8 cellular contexts compared by ENCODE assay signal in the genomic region with DNA sequence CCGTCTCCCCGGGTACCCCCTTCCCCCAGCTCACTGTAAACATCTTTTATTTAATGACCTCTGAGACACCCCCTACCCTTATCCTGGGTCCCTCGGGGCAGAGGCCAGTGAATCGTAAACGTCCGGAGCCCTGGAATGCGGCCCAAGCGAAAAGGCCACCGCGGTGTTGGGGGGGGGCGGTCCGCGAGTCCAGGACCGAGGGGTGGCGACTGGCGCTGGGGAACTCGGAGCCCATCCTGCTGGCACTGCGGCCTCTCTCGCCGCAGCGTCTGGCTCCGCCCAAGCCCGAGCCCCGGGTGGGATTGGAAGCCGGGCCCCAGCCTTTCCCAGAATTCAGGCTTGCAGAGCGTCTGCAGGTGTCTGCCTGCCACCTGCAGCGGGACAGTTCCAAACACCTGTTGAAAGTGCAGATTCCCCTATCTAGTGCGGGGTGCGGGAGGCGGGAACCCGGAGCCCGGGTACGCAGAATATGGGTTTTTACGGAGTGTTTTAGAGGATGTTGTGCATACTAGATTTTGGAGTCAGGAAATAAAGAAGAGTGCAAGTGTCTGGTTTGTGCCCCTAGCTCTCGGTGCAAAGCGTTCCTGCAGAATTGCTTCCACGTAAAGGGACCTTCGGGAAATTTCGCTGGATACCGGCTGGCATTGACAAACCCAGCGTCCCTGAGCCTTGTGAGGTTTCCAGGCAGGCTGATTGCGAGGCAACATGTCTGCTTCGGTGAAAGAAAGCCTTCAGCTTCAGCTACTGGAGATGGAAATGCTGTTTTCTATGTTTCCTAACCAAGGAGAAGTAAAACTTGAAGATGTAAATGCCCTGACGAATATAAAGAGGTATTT. TPM values are rescaled to one million over a fixed set of nuclear protein-coding genes. Genes with fewer than 3 reads are reported as not detected.
DNase-seq lines count a peak whose midpoint lies in the region; ATAC-seq and TF ChIP-seq lines count a peak whose summit lies in the region.

No MANE protein-coding gene starts in this region.

- TF ChIP-seq POLR2A in erythroblast (IDR thresholded peaks at IDR 0.05; ENCODE audit: low read length) (no peak), thyroid gland (IDR thresholded peaks at IDR 0.05) (peak in 1 of 2 donors; percentile 15)

- intact Hi-C loops in mucosa of descending colon (cut with DNase I, micrococcal nuclease), result no loop called here
- intact Hi-C loops in thyroid gland (cut with DNase I), result loop anchor here (10.0 kb wide), 1 partner anchor 129 kb away; the partner anchor contains the start of genes DOP1A and UBE3D

- CTCF ChIA-PET in activated CD8-positive, alpha-beta T cell treated with anti-CD3 and anti-CD28 coated beads, Interleukin-2, amount 10 ng/mL, durations not matched to agents 7 days and 5 days (lab: Charles Lee), result interaction anchor here (1.5 to 10.7 kb wide), 2 partner anchors 21 to 127 kb away, joined by 5 to 105 read pairs; partner anchors contain the start of genes DOP1A and UBE3D

- H3K4me1 Mint-ChIP-seq in activated CD8-positive, alpha-beta T cell treated with anti-CD3 and anti-CD28 coated beads, Interleukin-2, amount 10 ng/mL, durations not matched to agents 7 days and 5 days (ENCODE audit: low read depth), result peaks cover 20% of the 10 kb centered on the region

- H3K4me3 Mint-ChIP-seq in activated CD8-positive, alpha-beta T cell treated with anti-CD3 and anti-CD28 coated beads, Interleukin-2, amount 10 ng/mL, durations not matched to agents 7 days and 5 days, result peak overlapping the region; percentile 66

- H3K27ac Mint-ChIP-seq in activated CD8-positive, alpha-beta T cell treated with anti-CD3 and anti-CD28 coated beads, Interleukin-2, amount 10 ng/mL, durations not matched to agents 7 days and 5 days, result no peak overlapping the region

- peak overlapping the region; percentile 46 to 83 (median 79) for H3K27ac ChIP-seq in thyroid gland

- H3K4me3 ChIP-seq in mucosa of descending colon (peak overlapping the region; percentile 85), thyroid gland (replicated peaks in 1 of 3) (peak overlapping the region; percentile 86 to 95 (median 93))

- ATAC-seq in HG02571 (IDR thresholded peaks at IDR 0.05; ENCODE audit: unreplicated experiment) (peak; percentile 38), mucosa of descending colon (peak; percentile 53)
- ATAC-seq in activated CD8-positive, alpha-beta T cell treated with anti-CD3 and anti-CD28 coated beads, Interleukin-2, amount 10 ng/mL, durations not matched to agents 7 days and 5 days, result peak; percentile 21

- H3K27me3 Mint-ChIP-seq in activated CD8-positive, alpha-beta T cell treated with anti-CD3 and anti-CD28 coated beads, Interleukin-2, amount 10 ng/mL, durations not matched to agents 7 days and 5 days (ENCODE audit: low read depth), result peaks cover 6% of the 10 kb centered on the region

- POLR2A ChIA-PET in activated CD8-positive, alpha-beta T cell treated with anti-CD3 and anti-CD28 coated beads, Interleukin-2, amount 10 ng/mL, durations not matched to agents 7 days and 5 days (lab: Charles Lee), result no interaction called here

- H3K9me3 ChIP-seq in mucosa of descending colon, result no peaks in the 10 kb centered on the region
- no peaks in the 10 kb centered on the region for H3K9me3 ChIP-seq in thyroid gland

- H3K36me3 ChIP-seq in mucosa of descending colon (ENCODE audit: low read depth), result no peaks in the 10 kb centered on the region
- H3K36me3 ChIP-seq in thyroid gland, result no peaks in the 10 kb centered on the region

- 5 to 10% methylated on average over 14 to 36 of the region's 44 CpGs for WGBS in thyroid gland, 2 donors

- H3K4me1 ChIP-seq in mucosa of descending colon (ENCODE audit: low read depth) (peaks cover 13% of the 10 kb centered on the region), thyroid gland (peaks cover 8 to 11% of the 10 kb centered on the region in 2 donors)

- H3K27me3 ChIP-seq in thyroid gland, result no peaks in the 10 kb centered on the region

- TF ChIP-seq CTCF in mucosa of descending colon (IDR thresholded peaks at IDR 0.05), result no peak
- TF ChIP-seq CTCF in thyroid gland (IDR thresholded peaks at IDR 0.05), result no peak

- DNase-seq in NCI-H2081 (lab: John Stamatoyannopoulos, UW), result peak; percentile 31 to 68
- DNase-seq in NCI-H2081 treated with DMSO at 0.1 percent for 48 hours (lab: John Stamatoyannopoulos, UW), result no peak
- peak; percentile 18 for DNase-seq in NCI-H2107 (lab: John Stamatoyannopoulos, UW)
- no peak for DNase-seq in activated CD8-positive, alpha-beta T cell treated with anti-CD3 and anti-CD28 coated beads, Interleukin-2, amount 10 ng/mL, durations not matched to agents 7 days and 5 days
- peak; percentile 10 to 29 for DNase-seq in erythroblast (lab: John Stamatoyannopoulos, UW)
- peak; percentile 40 to 75 (median 71) for DNase-seq in mucosa of descending colon
- DNase-seq in thyroid gland, result peak; percentile 57 to 62

- peaks cover 7% of the 10 kb centered on the region for H3K36me3 Mint-ChIP-seq in activated CD8-positive, alpha-beta T cell treated with anti-CD3 and anti-CD28 coated beads, Interleukin-2, amount 10 ng/mL, durations not matched to agents 7 days and 5 days (ENCODE audit: low read depth)

- no peaks in the 10 kb centered on the region for H3K9me3 Mint-ChIP-seq in activated CD8-positive, alpha-beta T cell treated with anti-CD3 and anti-CD28 coated beads, Interleukin-2, amount 10 ng/mL, durations not matched to agents 7 days and 5 days (ENCODE audit: insufficient read depth)

RNA-seq across cellular contexts. Expression of gene RWDD2A, which starts 0.8 kb away (rescaled TPM):
- total RNA-seq in activated CD8-positive, alpha-beta T cell treated with anti-CD3 and anti-CD28 coated beads, Interleukin-2, amount 10 ng/mL, durations not matched to agents 7 days and 5 days, result under 1 TPM; 0.57 to 0.87 TPM
- 1 to 10 TPM; 1.9 to 3.4 (median 2.5) TPM for total RNA-seq in mucosa of descending colon
- 1 to 10 TPM; 4.6 to 5.8 (median 5.5) TPM for total RNA-seq in thyroid gland

RNA-seq across cellular contexts. Expression of gene PGM3, which starts 0.9 kb away (rescaled TPM):
- total RNA-seq in activated CD8-positive, alpha-beta T cell treated with anti-CD3 and anti-CD28 coated beads, Interleukin-2, amount 10 ng/mL, durations not matched to agents 7 days and 5 days, result 1 to 10 TPM; 9.3 to 10.0 TPM
- total RNA-seq in mucosa of descending colon (10 to 100 TPM; 29.2 to 37.6 (median 30.7) TPM), thyroid gland (10 to 100 TPM; 25.8 to 61.1 (median 32.1) TPM)

Comparison
In these comparisons a context has a peak if more than half of its experiments do, and no peak if none do; other contexts are left out.
1. DNase-seq: peak in NCI-H2081 (2 of 2), NCI-H2107 (single experiment), erythroblast (2 of 2), mucosa of descending colon (3 of 3) and thyroid gland (2 of 2); none in NCI-H2081 treated with DMSO at 0.1 percent for 48 hours (single experiment) and activated CD8-positive, alpha-beta T cell treated with anti-CD3 and anti-CD28 coated beads, Interleukin-2, amount 10 ng/mL, durations not matched to agents 7 days and 5 days (single experiment).
2. Peak in every context shown above with its lines, with median percentiles within 50 percentile points of each other: ATAC-seq.